Comparison of ENCODE assay signal across 8 cellular contexts in genomic region chr18:8704361-8705279, GRCh38. TPM values are rescaled to one million over a fixed set of nuclear protein-coding genes. Genes with fewer than 3 reads are reported as not detected.
DNase-seq lines count a peak whose midpoint lies in the region; ATAC-seq and TF ChIP-seq lines count a peak whose summit lies in the region.

No MANE protein-coding gene starts in this region.

- intact Hi-C loops in testis (cut with DNase I; ENCODE audit: low total_unique reads), result loop anchor here (10.0 kb wide), 1 partner anchor 280 kb away; no protein-coding TSS in a partner anchor

- no peaks in the 10 kb centered on the region for H3K36me3 ChIP-seq in testis (ENCODE audit: low read depth, missing control alignments)

- peaks cover 6% of the 10 kb centered on the region for H3K4me1 ChIP-seq in testis

- H3K9me3 ChIP-seq in testis, result no peaks in the 10 kb centered on the region

- peaks cover 0 to 5% of the 10 kb centered on the region in 2 donors for H3K36me3 Mint-ChIP-seq in activated naive CD4-positive, alpha-beta T cell treated with anti-CD3 and anti-CD28 coated beads, Interleukin-2, amount 50 U/mL, for 72 hours
- H3K36me3 Mint-ChIP-seq in glutamatergic neuron (ENCODE audit: unreplicated experiment) (no peaks in the 10 kb centered on the region), osteocyte (ENCODE audit: unreplicated experiment) (no peaks in the 10 kb centered on the region)

- peak; percentile 99 for DNase-seq in GM03348 (ENCODE audit: low spot score)
- peak; percentile 24 for DNase-seq in MV-4-11 (lab: John Stamatoyannopoulos, UW)
- peak; percentile 82 to 86 for DNase-seq in activated naive CD4-positive, alpha-beta T cell treated with anti-CD3 and anti-CD28 coated beads, Interleukin-2, amount 50 U/mL, for 72 hours (ENCODE audit: low spot score in 2 of 2)
- peak; percentile 92 for DNase-seq in glutamatergic neuron
- peak; percentile 97 for DNase-seq in osteocyte (ENCODE audit: extremely low spot score, unreplicated experiment)
- peak; percentile 91 for DNase-seq in testis

- H3K4me1 Mint-ChIP-seq in glutamatergic neuron (ENCODE audit: low read depth, unreplicated experiment) (peaks cover 20% of the 10 kb centered on the region), osteocyte (ENCODE audit: unreplicated experiment) (peaks cover 46% of the 10 kb centered on the region)

- TF ChIP-seq CTCF in glutamatergic neuron (IDR thresholded peaks at IDR 0.05; ENCODE audit: partially characterized antibody, unreplicated experiment) (no peak), osteocyte (IDR thresholded peaks at IDR 0.05) (no peak), testis (IDR thresholded peaks at IDR 0.05) (no peak)

- ATAC-seq in HG02571 (IDR thresholded peaks at IDR 0.05; ENCODE audit: unreplicated experiment) (peak; percentile 84), SK-N-SH treated with all-trans-retinoic acid at 6 μM for 48 hours (peak; percentile 80)
- peak; percentile 93 to 94 for ATAC-seq in activated naive CD4-positive, alpha-beta T cell treated with anti-CD3 and anti-CD28 coated beads, Interleukin-2, amount 50 U/mL, for 72 hours

- H3K4me3 ChIP-seq in testis, result peak overlapping the region; percentile 62 to 77

- no peak for TF ChIP-seq POLR2A in testis (IDR thresholded peaks at IDR 0.05)

- 0 to 3% methylated on average over 8 to 56 of the region's 71 CpGs for WGBS in testis, 2 donors

- peak overlapping the region in 1 of 2 donors; percentile 44 for H3K27ac Mint-ChIP-seq in activated naive CD4-positive, alpha-beta T cell treated with anti-CD3 and anti-CD28 coated beads, Interleukin-2, amount 50 U/mL, for 72 hours
- H3K27ac Mint-ChIP-seq in glutamatergic neuron (ENCODE audit: unreplicated experiment) (peak overlapping the region; percentile 92), osteocyte (ENCODE audit: unreplicated experiment) (peak overlapping the region; percentile 94)

- H3K9me3 Mint-ChIP-seq in activated naive CD4-positive, alpha-beta T cell treated with anti-CD3 and anti-CD28 coated beads, Interleukin-2, amount 50 U/mL, for 72 hours, result no peaks in the 10 kb centered on the region
- H3K9me3 Mint-ChIP-seq in glutamatergic neuron (ENCODE audit: unreplicated experiment) (peaks cover 17% of the 10 kb centered on the region), osteocyte (ENCODE audit: unreplicated experiment) (no peaks in the 10 kb centered on the region)

- H3K27ac ChIP-seq in testis, result peak overlapping the region; percentile 75 to 78

- no peaks in the 10 kb centered on the region for H3K27me3 ChIP-seq in testis

- H3K27me3 Mint-ChIP-seq in glutamatergic neuron (ENCODE audit: unreplicated experiment), result peaks cover 26% of the 10 kb centered on the region
- H3K27me3 Mint-ChIP-seq in osteocyte (ENCODE audit: unreplicated experiment), result no peaks in the 10 kb centered on the region

- H3K4me3 Mint-ChIP-seq in glutamatergic neuron (ENCODE audit: unreplicated experiment) (peak overlapping the region; percentile 82), osteocyte (ENCODE audit: unreplicated experiment) (peak overlapping the region; percentile 82)

TF ChIP-seq in SK-N-SH treated with all-trans-retinoic acid at 6 μM for 48 hours, 23 proteins besides CTCF, POLR2A, EP300 and RAD21:
- TF ChIP-seq ZFP3 (CRISPR knock-in tag; IDR thresholded peaks at IDR 0.05), result 0 out of 2 replicates have a peak, but pooled peaks have one; percentile 41
- no peak for TF ChIP-seq ZNF565 (CRISPR knock-in tag; conservative IDR thresholded peaks at IDR 0.05; ENCODE audit: low read depth)
- TF ChIP-seq PATZ1 (CRISPR knock-in tag; IDR thresholded peaks at IDR 0.05; ENCODE audit: borderline replicate concordance), result no peak; the same call in 1 of the 2 replicates
- no peak for TF ChIP-seq ISL1 (CRISPR knock-in tag; IDR thresholded peaks at IDR 0.05)

RNA-seq across cellular contexts. Expression of gene MTCL1, which starts 0.7 kb away (rescaled TPM):
- under 1 TPM; 0.06 to 0.66 TPM for total RNA-seq in activated naive CD4-positive, alpha-beta T cell treated with anti-CD3 and anti-CD28 coated beads, Interleukin-2, amount 50 U/mL, for 72 hours
- total RNA-seq in glutamatergic neuron (ENCODE audit: unreplicated experiment) (100 TPM), osteocyte (56.9 and 58.4 TPM in 2 replicates), testis (100 to 1,000 TPM in 1 of 2 donors, 10 to 100 TPM in 1; 95.8 to 139 TPM)
- polyA plus RNA-seq in testis (ENCODE audit: insufficient read depth, low read depth, low replicate concordance), result 27.5 TPM

Comparison
In these comparisons a context has a peak if more than half of its experiments do, and no peak if none do; other contexts are left out.
1. Peak in every context shown above with its lines: DNase-seq, ATAC-seq, H3K4me3 ChIP-seq and H3K27ac ChIP-seq.
2. DNase-seq: peak in every context shown above with its lines; median percentile 99 in GM03348; 97 in osteocyte; 92 in glutamatergic neuron; 91 in testis; 84 in activated naive CD4-positive, alpha-beta T cell treated with anti-CD3 and anti-CD28 coated beads, Interleukin-2, amount 50 U/mL, for 72 hours; 24 in MV-4-11.
3. RNA of gene MTCL1, which starts 0.7 kb away (total RNA-seq): 95.8 to 139 TPM in testis, 100 TPM in glutamatergic neuron (single experiment) and 56.9 to 58.4 TPM in osteocyte; 0.06 to 0.66 TPM in activated naive CD4-positive, alpha-beta T cell treated with anti-CD3 and anti-CD28 coated beads, Interleukin-2, amount 50 U/mL, for 72 hours; every median in the first group is over 10 times any median in the second.